ENCODE assay signal across 18 cellular contexts in genomic region chr4:27595956-27596355, GRCh38.
"Had no signal": no experiment of that assay in that cellular context is flagged by ENCODE, and none has a peak within 500 bp of the region (broad histone marks: within the 10 kb centered on the region; RNA-seq: fewer than 3 reads in every experiment).

No MANE protein-coding gene starts in this region.

- ATAC-seq: heart left ventricle; lower lobe of right lung; pancreas; right cardiac atrium; stimulated activated memory B cell treated with anti-CD40 and anti-IgM and Interleukin-4, amounts not matched to agents 10 μg/mL and 1 μg/mL and 100 μg/mL, for 72 hours had no signal

- H3K27ac ChIP-seq: coronary artery, heart left ventricle, left ventricle myocardium inferior, lower lobe of right lung, pancreas, tibial artery, upper lobe of left lung, uterus had no signal

- DNase-seq: effector CD4-positive, alpha-beta T cell; heart left ventricle; islet precursor cell; left ventricle myocardium inferior; lower lobe of right lung; mesenchymal stem cell; midbrain; naive B cell; occipital lobe; pancreas; right cardiac atrium; stimulated activated CD4-positive, alpha-beta T cell treated with anti-CD3 and anti-CD28 coated beads, Interleukin-4, amount 100 ng/mL, for 24 hours; tibial artery; uterus had no signal

- H3K4me3 ChIP-seq: coronary artery, heart left ventricle, left ventricle myocardium inferior, lower lobe of right lung, pancreas, tibial artery, upper lobe of left lung, uterus had no signal

- H3K36me3 ChIP-seq: heart left ventricle, left ventricle myocardium inferior, lower lobe of right lung, pancreas, tibial artery, upper lobe of left lung, uterus had no signal

- H3K9me3 ChIP-seq: heart left ventricle, left ventricle myocardium inferior, lower lobe of right lung, pancreas, tibial artery, upper lobe of left lung, uterus had no signal

- H3K27me3 ChIP-seq: heart left ventricle, pancreas, tibial artery, upper lobe of left lung, uterus had no signal

- H3K4me1 ChIP-seq: heart left ventricle, left ventricle myocardium inferior, lower lobe of right lung, pancreas, tibial artery, upper lobe of left lung, uterus had no signal

- FAIRE-seq: frontal cortex, pancreas had no signal
